Comparison of ENCODE assay signal across 8 cellular contexts in genomic region chr7:90629306-90629918, GRCh38. TPM values are rescaled to one million over a fixed set of nuclear protein-coding genes. Genes with fewer than 3 reads are reported as not detected.
DNase-seq lines count a peak whose midpoint lies in the region; ATAC-seq and TF ChIP-seq lines count a peak whose summit lies in the region.

No MANE protein-coding gene starts in this region.

- H3K4me3 ChIP-seq in PC-9 (no peak overlapping the region), epithelial cell of proximal tubule (ENCODE audit: low read depth, low read length) (no peak overlapping the region)

- intact Hi-C loops in PC-9 (cut with micrococcal nuclease; ENCODE audit: unreplicated experiment), result loop anchor here (1.0 to 10.0 kb wide), 4 partner anchors 77 to 475 kb away; partner anchors contain the start of gene STEAP1

- DNase-seq in GM04504 (ENCODE audit: low read depth) (peak; percentile 28), HT-29 (ENCODE audit: low spot score) (peak; percentile 76), PC-9 (no peak), epithelial cell of proximal tubule (ENCODE audit: low read depth) (no peak), neural crest cell (ENCODE audit: low read depth, low spot score) (peak; percentile 12), activated gamma-delta T cell (lab: John Stamatoyannopoulos, UW) (no peak), cerebellar nuclear complex (lab: John Stamatoyannopoulos, UW) (no peak)

- ATAC-seq in GM21381 (IDR thresholded peaks at IDR 0.05; ENCODE audit: unreplicated experiment), result peak; percentile 80

- no peak overlapping the region for H3K27ac Mint-ChIP-seq in neural crest cell (ENCODE audit: unreplicated experiment)

- H4K20me1 ChIP-seq in PC-9 (ENCODE audit: insufficient read depth), result no peaks in the 10 kb centered on the region

- H2AFZ ChIP-seq in PC-9, result no peak overlapping the region

- CTCF ChIA-PET in PC-9 (lab: Charles Lee), result interaction anchor here (0.6 to 1.6 kb wide), 3 partner anchors 35 to 297 kb away, joined by 3 to 14 read pairs (median 3); no protein-coding TSS in a partner anchor

- no peaks in the 10 kb centered on the region for H3K27me3 ChIP-seq in PC-9 (ENCODE audit: insufficient read depth, low read depth)

- H3K9me3 ChIP-seq in PC-9 (ENCODE audit: insufficient read depth, low read depth), result no peaks in the 10 kb centered on the region

- no peak overlapping the region for H3K27ac ChIP-seq in PC-9

- POLR2A ChIA-PET in PC-9 (lab: Charles Lee; ENCODE audit: unreplicated experiment), result interaction anchor here (0.7 kb wide), 1 partner anchor 377 kb away, joined by 4 read pairs; no protein-coding TSS in a partner anchor

- no peaks in the 10 kb centered on the region for H3K9me2 ChIP-seq in PC-9 (ENCODE audit: insufficient read depth)

- H3K4me3 Mint-ChIP-seq in neural crest cell, result no peak overlapping the region

- H3K36me3 Mint-ChIP-seq in neural crest cell (ENCODE audit: low read depth), result peaks cover 5% of the 10 kb centered on the region

- no peak overlapping the region for H3K4me2 ChIP-seq in PC-9

- no peaks in the 10 kb centered on the region for H3K36me3 ChIP-seq in PC-9 (ENCODE audit: low read depth)

- peaks cover 18% of the 10 kb centered on the region for H3K4me1 Mint-ChIP-seq in neural crest cell

- BruUV-seq in PC-9 (replicated peaks; lab: Mats Ljungman, UMichigan), result no TSS peak

- no peaks in the 10 kb centered on the region for H3K27me3 Mint-ChIP-seq in neural crest cell (ENCODE audit: low read depth)

- H3F3A ChIP-seq in PC-9 (ENCODE audit: insufficient read depth, low read depth), result no peaks in the 10 kb centered on the region

- TF ChIP-seq CTCF in PC-9 (conservative IDR thresholded peaks at IDR 0.05) (peak; percentile 66), epithelial cell of proximal tubule (conservative IDR thresholded peaks at IDR 0.05; ENCODE audit: low read depth, low read length) (peak; percentile 82), neural crest cell (conservative IDR thresholded peaks at IDR 0.05) (peak; percentile 70)

- H3K79me2 ChIP-seq in PC-9 (ENCODE audit: low read depth), result no peaks in the 10 kb centered on the region

- H3K4me1 ChIP-seq in PC-9 (replicated peaks; ENCODE audit: insufficient read depth), result no peaks in the 10 kb centered on the region

- H3K9me3 Mint-ChIP-seq in neural crest cell, result no peaks in the 10 kb centered on the region

RNA-seq across cellular contexts. Expression of gene CDK14, which starts 33.3 kb away (rescaled TPM):
- total RNA-seq in HT-29 (2014; rRNA removed; shearing (Covaris generic)), result 0.18 and 0.61 TPM in 2 replicates
- total RNA-seq in PC-9 (2021), result 39.1 and 41.6 TPM in 2 replicates
- 5.3 and 6.4 TPM in 2 replicates for total RNA-seq in epithelial cell of proximal tubule
- 42.2 and 49.6 TPM in 2 replicates for total RNA-seq in neural crest cell

Comparison
In these comparisons a context has a peak if more than half of its experiments do, and no peak if none do; other contexts are left out.
1. DNase-seq: peak in GM04504 (single experiment), HT-29 (single experiment) and neural crest cell (single experiment); none in PC-9 (0 of 2), epithelial cell of proximal tubule (single experiment), activated gamma-delta T cell (single experiment) and cerebellar nuclear complex (0 of 2).
2. Peak in every context shown above with its lines, with median percentiles within 50 percentile points of each other: CTCF ChIP-seq.